20 cellular contexts compared by ENCODE assay signal in genomic region chr2:52117299-52117698, GRCh38.
DNase-seq lines count a peak whose midpoint lies in the region; ATAC-seq, FAIRE-seq and TF ChIP-seq lines count a peak whose summit lies in the region.
"Had no signal": no experiment of that assay in that cellular context is flagged by ENCODE, and none has a peak within 500 bp of the region (broad histone marks: within the 10 kb centered on the region; RNA-seq: fewer than 3 reads in every experiment).

No MANE protein-coding gene starts in this region.

- H3K9ac ChIP-seq in HCT116 (ENCODE audit: low read length) (no peak overlapping the region), PC-3 (ENCODE audit: low read length) (no peak overlapping the region), H1 (replicated peaks in 1 of 4; ENCODE audit: extremely low read depth in 1 of 4, low read depth in 3 of 4, low read length in 3 of 4) (no peak overlapping the region), neuronal stem cell (ENCODE audit: low read depth, low read length, poor library complexity) (no peak overlapping the region)

- H3K23me2 ChIP-seq in H1 (ENCODE audit: low read depth, low read length): no peaks in the 10 kb centered on the region

- DNase-seq in HCT116 (ENCODE audit: low read depth, low spot score) (no peak), PC-3 (peak; percentile 51), H1 (ENCODE audit: low read depth in 1 of 2, low spot score in 2 of 2) (no peak), neuronal stem cell (ENCODE audit: low spot score) (no peak), DMS153 (lab: John Stamatoyannopoulos, UW) (no peak), GM12891 (ENCODE audit: insufficient read length, low spot score) (no peak), RPMI8226 (no peak)
- DNase-seq: activated CD8-positive, alpha-beta T cell treated with anti-CD3 and anti-CD28 coated beads for 36 hours; activated naive CD8-positive, alpha-beta T cell treated with anti-CD3 and anti-CD28 coated beads, Interleukin-2, amount 10 ng/mL, durations not matched to agents 7 days and 5 days; AML-193; H9; islet precursor cell; NCI-H1694; NCI-H446; sigmoid colon; stimulated activated CD4-positive, alpha-beta T cell treated with anti-CD3 and anti-CD28 coated beads, Interleukin-4, amount 100 ng/mL, for 24 hours; stimulated activated CD8-positive, alpha-beta memory T cell treated with anti-CD3 and anti-CD28 coated beads, Interleukin-4, amount 100 ng/mL, for 48 hours; testis had no signal

- intact Hi-C loops in HCT116 (cut with micrococcal nuclease): no loop called here
- intact Hi-C loops in PC-3 (cut with micrococcal nuclease): no loop called here

- no peak overlapping the region for H3K4me3 ChIP-seq in HCT116 (replicated peaks in 1 of 2; ENCODE audit: low read depth in 1 of 2, low read length in 2 of 2)
- no peak overlapping the region for H3K4me3 ChIP-seq in PC-3 (ENCODE audit: low read length)
- no peak overlapping the region for H3K4me3 ChIP-seq in H1 (ENCODE audit: extremely low read depth in 1 of 4, insufficient read depth in 2 of 4, low read depth in 3 of 4, low read length in 4 of 4)
- H3K4me3 ChIP-seq in neuronal stem cell (ENCODE audit: low read length in 2 of 2): no peak overlapping the region
- H3K4me3 ChIP-seq: sigmoid colon, testis had no signal

- H3K79me1 ChIP-seq in H1 (ENCODE audit: low read depth, low read length): no peaks in the 10 kb centered on the region
- H3K79me1 ChIP-seq in neuronal stem cell (ENCODE audit: low read depth, low read length): no peaks in the 10 kb centered on the region

- H2BK5ac ChIP-seq in H1 (ENCODE audit: low read depth, low read length) (no peak overlapping the region), neuronal stem cell (ENCODE audit: low read length) (no peak overlapping the region)

- H4K5ac ChIP-seq in H1 (ENCODE audit: insufficient read length, low read depth, low read length): no peak overlapping the region

- no peaks in the 10 kb centered on the region for H4K20me1 ChIP-seq in HCT116 (ENCODE audit: insufficient read depth)
- no peaks in the 10 kb centered on the region for H4K20me1 ChIP-seq in PC-3 (ENCODE audit: low read length)
- H4K20me1 ChIP-seq in H1 (replicated peaks in 1 of 2; ENCODE audit: control insufficient read depth in 1 of 2, insufficient read depth in 2 of 2, low read length in 2 of 2): no peaks in the 10 kb centered on the region

- TF ChIP-seq RAD21 in HCT116 (IDR thresholded peaks at IDR 0.05; ENCODE audit: low read depth) (no peak), H1 (IDR thresholded peaks at IDR 0.05 in 1 of 2, conservative IDR thresholded peaks at IDR 0.05 in 1 of 2; ENCODE audit: low read depth in 2 of 2, low read length in 2 of 2) (no peak)

- H4K91ac ChIP-seq in H1 (replicated peaks; ENCODE audit: insufficient read length, low read length) (no peak overlapping the region), neuronal stem cell (ENCODE audit: low read depth, low read length, poor library complexity) (no peak overlapping the region)

- H3K4me1 ChIP-seq in HCT116 (ENCODE audit: control insufficient read depth in 1 of 2, insufficient read depth in 2 of 2, low read length in 2 of 2): peaks cover 0 to 15% of the 10 kb centered on the region in 2 experiments; a peak in 2 of 4 replicates
- H3K4me1 ChIP-seq in PC-3 (ENCODE audit: insufficient read depth, low read length): peaks cover 12% of the 10 kb centered on the region; the same call in 1 of the 2 replicates
- no peaks in the 10 kb centered on the region for H3K4me1 ChIP-seq in H1 (replicated peaks in 1 of 4; ENCODE audit: control insufficient read depth in 3 of 4, insufficient read depth in 4 of 4, low read length in 3 of 4)
- no peaks in the 10 kb centered on the region for H3K4me1 ChIP-seq in neuronal stem cell (ENCODE audit: control insufficient read depth in 2 of 2, insufficient read depth in 1 of 2, low read depth in 1 of 2, low read length in 2 of 2)
- H3K4me1 ChIP-seq: sigmoid colon, testis had no signal

- FAIRE-seq in H1 (lab: Jason Lieb, UNC) (no peak), GM12891 (lab: Jason Lieb, UNC) (no peak)
- FAIRE-seq: G401.6 had no signal

- H3K23ac ChIP-seq in H1 (ENCODE audit: insufficient read length): no peak overlapping the region
- no peak overlapping the region for H3K23ac ChIP-seq in neuronal stem cell (ENCODE audit: low read depth, low read length, poor library complexity)

- 0 out of 2 replicates have a peak overlapping the region, but pooled peaks have one; percentile 5 for H3K4me2 ChIP-seq in HCT116 (ENCODE audit: low read length)
- H3K4me2 ChIP-seq in PC-3 (ENCODE audit: low read length): no peak overlapping the region
- H3K4me2 ChIP-seq in H1 (ENCODE audit: insufficient read depth in 1 of 2, low read depth in 2 of 2, low read length in 2 of 2): no peak overlapping the region
- H3K4me2 ChIP-seq in neuronal stem cell (ENCODE audit: insufficient read depth, low read length, poor library complexity, severe bottlenecking): no peak overlapping the region

- H3K18ac ChIP-seq in H1 (ENCODE audit: extremely low read depth, low read length) (no peak overlapping the region), neuronal stem cell (ENCODE audit: low read length) (no peak overlapping the region)

- H3K36me3 ChIP-seq in HCT116 (ENCODE audit: control insufficient read depth in 1 of 2, insufficient read depth in 2 of 2, low read length in 2 of 2) (no peaks in the 10 kb centered on the region), PC-3 (ENCODE audit: low read depth, low read length) (no peaks in the 10 kb centered on the region), H1 (ENCODE audit: control insufficient read depth in 2 of 4, insufficient read depth in 4 of 4, low read length in 3 of 4) (no peaks in the 10 kb centered on the region), neuronal stem cell (replicated peaks in 1 of 2; ENCODE audit: control insufficient read depth in 2 of 2, insufficient read depth in 2 of 2, low read length in 2 of 2) (no peaks in the 10 kb centered on the region)
- H3K36me3 ChIP-seq: sigmoid colon had no signal

- H2BK120ac ChIP-seq in H1 (replicated peaks; ENCODE audit: low read depth, low read length) (no peak overlapping the region), neuronal stem cell (ENCODE audit: low read depth, low read length) (no peak overlapping the region)

- CTCF ChIA-PET in HCT116 (lab: Charles Lee) (no interaction called here), PC-3 (lab: Charles Lee) (no interaction called here), H1 (lab: Charles Lee; ENCODE audit: partially characterized antibody) (no interaction called here)

- TF ChIP-seq CTCF in HCT116 (IDR thresholded peaks at IDR 0.05 in 2 of 3, conservative IDR thresholded peaks at IDR 0.05 in 1 of 3; ENCODE audit: borderline replicate concordance in 1 of 3, insufficient read depth in 1 of 3, low read depth in 2 of 3, low read length in 2 of 3) (no peak), PC-3 (conservative IDR thresholded peaks at IDR 0.05; ENCODE audit: low read depth, low read length) (no peak), H1 (IDR thresholded peaks at IDR 0.05; ENCODE audit: control extremely low read depth in 1 of 3, insufficient read depth in 1 of 3, low read depth in 1 of 3, low read length in 3 of 3) (no peak)

- TF ChIP-seq EP300 in H1 (IDR thresholded peaks at IDR 0.05; ENCODE audit: borderline replicate concordance in 1 of 2, low read depth in 2 of 2, low read length in 2 of 2): no peak

- H4K8ac ChIP-seq in H1 (ENCODE audit: extremely low read depth, insufficient read depth, low read length): no peak overlapping the region
- H4K8ac ChIP-seq in neuronal stem cell (ENCODE audit: low read depth, low read length): no peak overlapping the region

- H2BK20ac ChIP-seq in H1 (ENCODE audit: low read length): no peak overlapping the region

- H2AFZ ChIP-seq in HCT116 (ENCODE audit: low read depth, low read length, poor library complexity, severe bottlenecking) (peak overlapping the region; percentile 65), PC-3 (ENCODE audit: low read length) (no peak overlapping the region), H1 (ENCODE audit: low read length) (peak overlapping the region; percentile 73; the same call in 1 of the 2 replicates), neuronal stem cell (ENCODE audit: low read length) (peak overlapping the region; percentile 2)

- RAD21 ChIA-PET in HCT116 (lab: Charles Lee; ENCODE audit: low non-redundant PET in 1 of 2, low total read pairs in 2 of 2, uncharacterized antibody in 2 of 2, unreplicated experiment in 2 of 2): no interaction called here

- H3K9me2 ChIP-seq in HCT116 (ENCODE audit: insufficient read depth) (peaks cover 3% of the 10 kb centered on the region; the same call in 1 of the 2 replicates), PC-3 (replicated peaks; ENCODE audit: low read length) (no peaks in the 10 kb centered on the region)

- ATAC-seq in HCT116 (no peak), PC-3 (0 out of 2 replicates have a peak, but pooled peaks have one; percentile 30), GM21825 (IDR thresholded peaks at IDR 0.05; ENCODE audit: unreplicated experiment) (no peak)
- ATAC-seq: activated CD8-positive, alpha-beta T cell treated with anti-CD3 and anti-CD28 coated beads for 36 hours had no signal

- H3K27ac ChIP-seq in HCT116 (ENCODE audit: low read depth, low read length): no peak overlapping the region
- no peak overlapping the region for H3K27ac ChIP-seq in PC-3 (ENCODE audit: low read length)
- no peak overlapping the region for H3K27ac ChIP-seq in H1 (ENCODE audit: low read depth, low read length)
- H3K27ac ChIP-seq in neuronal stem cell (replicated peaks; ENCODE audit: low read length): no peak overlapping the region
- H3K27ac ChIP-seq: sigmoid colon, testis had no signal

- H3K79me2 ChIP-seq in HCT116 (ENCODE audit: insufficient read depth, low read length) (no peaks in the 10 kb centered on the region), PC-3 (ENCODE audit: low read length) (no peaks in the 10 kb centered on the region), H1 (ENCODE audit: control insufficient read depth in 1 of 2, insufficient read depth in 2 of 2, low read length in 2 of 2) (no peaks in the 10 kb centered on the region)

- H3K4ac ChIP-seq in H1 (replicated peaks; ENCODE audit: insufficient read length, low read depth, low read length) (no peak overlapping the region), neuronal stem cell (ENCODE audit: low read length) (no peak overlapping the region)

- BruUV-seq in HCT116 (replicated peaks; lab: Mats Ljungman, UMichigan) (no TSS peak), PC-3 (replicated peaks; lab: Mats Ljungman, UMichigan) (no TSS peak)

- H3K56ac ChIP-seq in H1 (replicated peaks; ENCODE audit: insufficient read length, low read depth, low read length): no peak overlapping the region

- no peak overlapping the region for H2BK15ac ChIP-seq in H1 (ENCODE audit: low read length)
- H2BK15ac ChIP-seq in neuronal stem cell (ENCODE audit: low read length): no peak overlapping the region

- no peak overlapping the region for H2BK12ac ChIP-seq in H1 (ENCODE audit: low read depth, low read length)
- no peak overlapping the region for H2BK12ac ChIP-seq in neuronal stem cell (ENCODE audit: low read length)

- POLR2A ChIA-PET in HCT116 (lab: Charles Lee): no interaction called here
- POLR2A ChIA-PET in PC-3 (lab: Charles Lee; ENCODE audit: unreplicated experiment): no interaction called here
- POLR2A ChIA-PET in H1 (lab: Charles Lee; ENCODE audit: partially characterized antibody): no interaction called here

- TF ChIP-seq POLR2A in HCT116 (IDR thresholded peaks at IDR 0.05; ENCODE audit: borderline replicate concordance, extremely low read depth, insufficient read depth, insufficient read length) (no peak), H1 (IDR thresholded peaks at IDR 0.05; ENCODE audit: control extremely low read depth in 1 of 2, low read depth in 2 of 2, low read length in 2 of 2) (no peak), GM12891 (IDR thresholded peaks at IDR 0.05; ENCODE audit: low read depth, low read length) (no peak)

- H3K9me3 ChIP-seq in HCT116 (ENCODE audit: control insufficient read depth in 1 of 2, insufficient read depth in 1 of 2, low read depth in 1 of 2, low read length in 2 of 2) (no peaks in the 10 kb centered on the region), PC-3 (ENCODE audit: low read length) (no peaks in the 10 kb centered on the region), H1 (ENCODE audit: insufficient read depth in 2 of 2, low read depth in 1 of 2, low read length in 1 of 2) (no peaks in the 10 kb centered on the region), neuronal stem cell (replicated peaks in 1 of 2; ENCODE audit: control insufficient read depth in 2 of 2, insufficient read depth in 1 of 2, low read depth in 1 of 2, low read length in 2 of 2) (no peaks in the 10 kb centered on the region)
- H3K9me3 ChIP-seq: sigmoid colon, testis had no signal

- no peaks in the 10 kb centered on the region for H3F3A ChIP-seq in PC-3 (ENCODE audit: low read length, unreplicated experiment)

- no peak overlapping the region for H2AK5ac ChIP-seq in H1 (ENCODE audit: low read depth, low read length)
- H2AK5ac ChIP-seq in neuronal stem cell (ENCODE audit: low read depth, low read length): no peak overlapping the region

- no peak overlapping the region for H3K14ac ChIP-seq in H1 (ENCODE audit: insufficient read length)
- H3K14ac ChIP-seq in neuronal stem cell (ENCODE audit: low read length): no peak overlapping the region

- WGBS in H1 (ENCODE audit: extremely low coverage in 1 of 2, insufficient coverage in 1 of 2, insufficient read length in 1 of 2, insufficient replicate concordance in 2 of 2, low coverage in 1 of 2, low lambda C conversion rate in 2 of 2, missing lambda C conversion rate in 1 of 2), 2 experiments: 91% methylated on average over 3 of the region's 3 CpGs; no CpG with 5 or more reads in 1 of the 2 experiments
- no CpG with 5 or more reads among the region's 3 CpGs for WGBS in neuronal stem cell (ENCODE audit: extremely low coverage in 2 of 2, insufficient read length in 2 of 2, insufficient replicate concordance in 1 of 2), 2 donors

- no peaks in the 10 kb centered on the region for H3K27me3 ChIP-seq in HCT116 (ENCODE audit: insufficient read depth, low read length)
- no peaks in the 10 kb centered on the region for H3K27me3 ChIP-seq in PC-3 (ENCODE audit: low read length)
- H3K27me3 ChIP-seq in H1 (replicated peaks in 1 of 4; ENCODE audit: control insufficient read depth in 3 of 4, extremely low read depth in 1 of 4, insufficient read depth in 3 of 4, low read length in 3 of 4): no peaks in the 10 kb centered on the region
- no peaks in the 10 kb centered on the region for H3K27me3 ChIP-seq in neuronal stem cell (ENCODE audit: control insufficient read depth in 3 of 3, insufficient read depth in 3 of 3, low read depth in 1 of 3, low read length in 3 of 3)
- H3K27me3 ChIP-seq: sigmoid colon, testis had no signal

Comparison
In these comparisons a context has a peak if more than half of its experiments do, and no peak if none do; other contexts are left out.
1. Of the 16 proteins assayed by ChIP-seq in both H1 and HCT116: peak only in H1: none; only in HCT116: ATF3, CEBPB, FOSL1 and MAX; in both: none; in neither: 12.